ENCODE assay signal across 1 cellular context in the genomic region with DNA sequence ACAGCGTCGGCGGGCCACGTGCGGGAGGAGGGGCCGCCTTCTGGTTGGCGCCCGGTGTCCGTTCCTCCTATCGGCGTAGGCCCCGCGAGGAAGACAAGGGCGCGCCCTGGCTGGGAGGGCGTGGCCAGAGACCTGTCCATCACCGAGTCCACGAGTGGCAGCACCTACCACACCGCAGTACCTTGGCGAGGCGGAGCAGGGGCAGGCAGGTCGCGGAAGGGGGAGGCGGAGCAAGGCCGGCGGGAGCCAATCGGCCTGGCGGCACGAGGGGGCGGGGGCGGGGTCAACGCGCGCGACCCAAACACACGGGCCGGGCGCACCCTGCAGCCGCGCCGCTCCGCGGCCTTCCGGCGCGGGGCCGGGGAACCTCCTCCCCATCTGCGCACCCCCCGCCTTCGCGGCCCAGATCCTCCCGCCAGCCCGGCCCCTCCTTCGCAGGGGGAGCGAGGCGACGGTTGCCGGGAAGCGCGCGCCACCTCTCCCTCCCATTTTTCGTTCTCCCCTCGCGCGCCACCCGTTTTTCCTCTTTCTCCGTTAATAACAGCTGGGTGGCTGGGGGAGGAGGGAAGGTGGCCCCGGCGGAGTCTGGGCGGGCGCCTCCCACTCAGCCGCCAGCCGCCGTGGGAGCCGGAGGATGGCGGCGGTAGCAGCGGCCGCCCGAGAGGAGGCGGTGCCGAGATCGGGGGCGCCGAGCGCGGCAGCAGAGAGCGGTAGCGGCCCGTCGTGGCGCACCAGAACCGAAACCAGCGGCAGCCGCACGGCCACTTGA.
TF ChIP-seq lines count a peak whose summit lies in the region.

A gene (plus strand): TSS at position 300 of the 769 bp plus-strand sequence. CDS start 761 bp downstream, outside the sequence.

TF ChIP-seq in A549, 52 proteins besides CTCF, POLR2A, EP300 and RAD21 (continued from another document):
- TF ChIP-seq JUN (IDR thresholded peaks at IDR 0.05): 0 out of 5 replicates have a peak, but pooled peaks of 1 of the 2 experiments have one; percentile 59
